8 cellular contexts compared by ENCODE assay signal in the genomic region with DNA sequence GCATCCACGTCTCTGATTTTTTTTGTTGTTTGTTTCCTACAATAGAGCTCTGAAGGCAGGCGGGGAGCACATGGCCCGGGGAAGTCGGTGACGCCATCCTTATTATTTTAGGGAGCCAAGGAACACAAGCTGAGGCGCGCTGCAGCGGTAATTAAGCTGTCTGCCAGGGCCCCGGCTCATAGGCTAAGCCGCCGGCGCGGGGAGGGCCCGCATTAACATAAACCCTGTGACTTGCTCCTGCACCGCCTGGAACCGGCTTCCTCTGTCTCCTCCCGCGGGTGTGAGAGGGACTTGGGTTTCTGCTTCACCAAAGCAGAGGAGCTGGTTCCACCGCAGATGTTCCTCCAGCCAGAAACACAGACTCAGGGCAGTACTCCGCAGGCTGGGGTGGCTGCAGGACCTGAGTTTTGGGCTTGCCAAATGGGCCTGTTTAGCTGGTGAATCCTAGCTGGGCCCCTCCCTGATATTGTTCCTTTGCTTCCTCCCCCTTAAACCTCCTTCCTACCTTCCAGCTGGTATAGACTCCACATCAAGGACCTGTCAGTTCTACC. TPM values are rescaled to one million over a fixed set of nuclear protein-coding genes. Genes with fewer than 3 reads are reported as not detected.
DNase-seq lines count a peak whose midpoint lies in the region; ATAC-seq and TF ChIP-seq lines count a peak whose summit lies in the region.

No MANE protein-coding gene starts in this region.

- no peak for TF ChIP-seq CTCF in esophagus muscularis mucosa (IDR thresholded peaks at IDR 0.05)

- H3K27me3 Mint-ChIP-seq in activated T-cell treated with anti-CD3 and anti-CD28 coated beads, Interleukin-2, amount 50 U/mL, for 72 hours (ENCODE audit: low read depth) = no peaks in the 10 kb centered on the region

- no peaks in the 10 kb centered on the region for H3K9me3 Mint-ChIP-seq in activated T-cell treated with anti-CD3 and anti-CD28 coated beads, Interleukin-2, amount 50 U/mL, for 72 hours

- ATAC-seq in GM21423 (IDR thresholded peaks at IDR 0.05; ENCODE audit: unreplicated experiment) = peak; percentile 48
- peak; percentile 51 to 53 for ATAC-seq in activated T-cell treated with anti-CD3 and anti-CD28 coated beads, Interleukin-2, amount 50 U/mL, for 72 hours (replicated peaks in 1 of 2)

- no peak for TF ChIP-seq EP300 in esophagus muscularis mucosa (IDR thresholded peaks at IDR 0.05)

- no peaks in the 10 kb centered on the region for H3K27me3 ChIP-seq in esophagus muscularis mucosa

- peaks cover 0 to 6% of the 10 kb centered on the region in 2 donors for H3K36me3 Mint-ChIP-seq in activated T-cell treated with anti-CD3 and anti-CD28 coated beads, Interleukin-2, amount 50 U/mL, for 72 hours (ENCODE audit: insufficient read depth in 2 of 2)

- H3K4me1 Mint-ChIP-seq in activated T-cell treated with anti-CD3 and anti-CD28 coated beads, Interleukin-2, amount 50 U/mL, for 72 hours (ENCODE audit: low read depth) = peaks cover 97% of the 10 kb centered on the region

- no peaks in the 10 kb centered on the region for H3K9me3 ChIP-seq in esophagus muscularis mucosa

- WGBS in esophagus muscularis mucosa = 15% methylated on average over 19 of the region's 20 CpGs

- no peak for TF ChIP-seq POLR2A in esophagus muscularis mucosa (IDR thresholded peaks at IDR 0.05; ENCODE audit: low read depth)

- intact Hi-C loops in esophagus muscularis mucosa (cut with DNase I) = no loop called here

- no peaks in the 10 kb centered on the region for H3K36me3 ChIP-seq in esophagus muscularis mucosa

- peak; percentile 83 for DNase-seq in AG08396 (ENCODE audit: low spot score)
- DNase-seq in NCI-H2029 (lab: John Stamatoyannopoulos, UW) = peak; percentile 54
- peak; percentile 65 to 72 for DNase-seq in activated T-cell treated with anti-CD3 and anti-CD28 coated beads, Interleukin-2, amount 50 U/mL, for 72 hours
- peak; percentile 94 for DNase-seq in esophagus muscularis mucosa (ENCODE audit: extremely low spot score)
- DNase-seq in mucosa of gallbladder (ENCODE audit: low spot score) = peak; percentile 90
- peak; percentile 43 for DNase-seq in stimulated activated CD8-positive, alpha-beta memory T cell treated with anti-CD3 and anti-CD28 coated beads, Interleukin-4, amount 100 ng/mL, for 24 hours (ENCODE audit: low read depth)
- DNase-seq in NCI-H345 (lab: John Stamatoyannopoulos, UW) = no peak

- H3K27ac ChIP-seq in esophagus muscularis mucosa (replicated peaks in 1 of 4) = peak overlapping the region; percentile 7 to 76 (median 64)

- H3K27ac Mint-ChIP-seq in activated T-cell treated with anti-CD3 and anti-CD28 coated beads, Interleukin-2, amount 50 U/mL, for 72 hours = peak overlapping the region; percentile 29

- peaks cover 84 to 99% (median 88%) of the 10 kb centered on the region in 4 donors for H3K4me1 ChIP-seq in esophagus muscularis mucosa

- H3K4me3 ChIP-seq in esophagus muscularis mucosa = peak overlapping the region; percentile 9 to 30 (median 26)

- peak overlapping the region; percentile 74 to 75 for H3K4me3 Mint-ChIP-seq in activated T-cell treated with anti-CD3 and anti-CD28 coated beads, Interleukin-2, amount 50 U/mL, for 72 hours

RNA-seq across cellular contexts. Expression of gene ANP32A, which starts 25.3 kb away (rescaled TPM):
- total RNA-seq in activated T-cell treated with anti-CD3 and anti-CD28 coated beads, Interleukin-2, amount 50 U/mL, for 72 hours = 100 to 1,000 TPM; 200 to 204 TPM
- total RNA-seq in esophagus muscularis mucosa (10 to 100 TPM; 35.3 to 64.1 (median 51.1) TPM), mucosa of gallbladder (101 TPM)
